19 cellular contexts compared by ENCODE assay signal in genomic region chr2:43274055-43274454, GRCh38. TPM values are rescaled to one million over a fixed set of nuclear protein-coding genes. Genes with fewer than 3 reads are reported as not detected.
DNase-seq lines count a peak whose midpoint lies in the region; ATAC-seq, FAIRE-seq and TF ChIP-seq lines count a peak whose summit lies in the region.
"Had no signal": no experiment of that assay in that cellular context is flagged by ENCODE, and none has a peak within 500 bp of the region (broad histone marks: within the 10 kb centered on the region; RNA-seq: fewer than 3 reads in every experiment).

No MANE protein-coding gene starts in this region.

- H3K9me3 ChIP-seq in cardiac muscle cell (ENCODE audit: low read depth) (no peaks in the 10 kb centered on the region), astrocyte (ENCODE audit: insufficient read depth, low read depth, low read length) (no peaks in the 10 kb centered on the region), neuronal stem cell (replicated peaks in 1 of 2; ENCODE audit: control insufficient read depth in 2 of 2, insufficient read depth in 1 of 2, low read depth in 1 of 2, low read length in 2 of 2) (no peaks in the 10 kb centered on the region), vagina (no peaks in the 10 kb centered on the region)
- H3K9me3 ChIP-seq: A549, lower lobe of right lung, transverse colon had no signal

- no peak overlapping the region for H2BK12ac ChIP-seq in neuronal stem cell (ENCODE audit: low read length)

- H3K36me3 Mint-ChIP-seq in astrocyte (ENCODE audit: low read depth, unreplicated experiment) = peaks cover 3% of the 10 kb centered on the region

- H3K36me3 ChIP-seq in cardiac muscle cell (no peaks in the 10 kb centered on the region), astrocyte (ENCODE audit: insufficient read depth, low read length) (no peaks in the 10 kb centered on the region), neuronal stem cell (replicated peaks in 1 of 2; ENCODE audit: control insufficient read depth in 2 of 2, insufficient read depth in 2 of 2, low read length in 2 of 2) (no peaks in the 10 kb centered on the region), vagina (no peaks in the 10 kb centered on the region)
- H3K36me3 ChIP-seq: brain microvascular endothelial cell, lower lobe of right lung, transverse colon had no signal

- WGBS in neuronal stem cell (ENCODE audit: extremely low coverage in 2 of 2, insufficient read length in 2 of 2, insufficient replicate concordance in 1 of 2), 2 donors = no CpG with 5 or more reads among the region's 4 CpGs

- no peak for TF ChIP-seq POLR2A in vagina (IDR thresholded peaks at IDR 0.05)

- no peak for TF ChIP-seq CTCF in cardiac muscle cell (IDR thresholded peaks at IDR 0.05; ENCODE audit: low read depth, low read length)
- TF ChIP-seq CTCF in astrocyte (IDR thresholded peaks at IDR 0.05; ENCODE audit: insufficient read depth, low read depth, low read length) = no peak
- no peak for TF ChIP-seq CTCF in vagina (IDR thresholded peaks at IDR 0.05)

- H3K79me2 ChIP-seq in astrocyte (ENCODE audit: insufficient read depth, low read length) = no peaks in the 10 kb centered on the region

- H4K91ac ChIP-seq in neuronal stem cell (ENCODE audit: low read depth, low read length, poor library complexity) = no peak overlapping the region

- no peak overlapping the region for H3K14ac ChIP-seq in neuronal stem cell (ENCODE audit: low read length)

- H3K4ac ChIP-seq in neuronal stem cell (ENCODE audit: low read length) = no peak overlapping the region

- peaks cover 55% of the 10 kb centered on the region for H3K4me1 Mint-ChIP-seq in astrocyte (ENCODE audit: low read depth, unreplicated experiment)

- no peak for DNase-seq in cardiac muscle cell (ENCODE audit: low read depth in 1 of 2, low spot score in 1 of 2)
- no peak for DNase-seq in Right ventricle myocardium inferior (ENCODE audit: missing footprints)
- DNase-seq in astrocyte (ENCODE audit: low read depth) = no peak
- DNase-seq in neuronal stem cell (ENCODE audit: low spot score) = no peak
- no peak for DNase-seq in vagina (ENCODE audit: extremely low spot score in 2 of 2)
- DNase-seq in NCI-H510A treated with DMSO at 0.1 percent for 48 hours (lab: John Stamatoyannopoulos, UW) = no peak
- no peak for DNase-seq in stimulated activated naive CD4-positive, alpha-beta T cell treated with Interleukin-2 at 50 U/mL for 16 hours (lab: John Stamatoyannopoulos, UW)
- DNase-seq in posterior vena cava (ENCODE audit: low spot score) = no peak
- DNase-seq: activated gamma-delta T cell treated with Interleukin-2 at 50 U/mL for 16 hours; DMS79 treated with DMSO at 0.1 percent for 48 hours; Kasumi-1; lower lobe of right lung; NCI-H1417 treated with DMSO at 0.1 percent for 48 hours; stimulated activated CD4-positive, alpha-beta T cell treated with anti-CD3 and anti-CD28 coated beads, Interleukin-2, amount 100 ng/mL, for 48 hours; T-helper 17 cell; transverse colon had no signal

- no peak overlapping the region for H3K23ac ChIP-seq in neuronal stem cell (ENCODE audit: low read depth, low read length, poor library complexity)

- no peak for FAIRE-seq in astrocyte (lab: Jason Lieb, UNC)
- FAIRE-seq: A549 had no signal

- ATAC-seq in Right ventricle myocardium inferior = no peak
- ATAC-seq: esophagus mucosa, lower lobe of right lung, T-helper 17 cell had no signal

- H4K8ac ChIP-seq in neuronal stem cell (ENCODE audit: low read depth, low read length) = no peak overlapping the region

- peak overlapping the region; percentile 35 for H3K27ac ChIP-seq in cardiac muscle cell
- no peak overlapping the region for H3K27ac ChIP-seq in astrocyte (ENCODE audit: low read depth, low read length)
- H3K27ac ChIP-seq in neuronal stem cell (replicated peaks; ENCODE audit: low read length) = no peak overlapping the region
- H3K27ac ChIP-seq in vagina = peak overlapping the region; percentile 75
- H3K27ac ChIP-seq: brain microvascular endothelial cell, lower lobe of right lung had no signal

- no peaks in the 10 kb centered on the region for H3K79me1 ChIP-seq in neuronal stem cell (ENCODE audit: low read depth, low read length)

- no peak overlapping the region for H2BK120ac ChIP-seq in neuronal stem cell (ENCODE audit: low read depth, low read length)

- no peaks in the 10 kb centered on the region for H3K27me3 Mint-ChIP-seq in astrocyte (ENCODE audit: low read depth, unreplicated experiment)
- H3K27me3 Mint-ChIP-seq: T-helper 17 cell had no signal

- H2AFZ ChIP-seq in astrocyte (ENCODE audit: low read depth, low read length) = no peak overlapping the region
- H2AFZ ChIP-seq in neuronal stem cell (ENCODE audit: low read length) = no peak overlapping the region

- intact Hi-C loops in Right ventricle myocardium inferior (cut with DNase I) = no loop called here
- intact Hi-C loops in vagina (cut with DNase I) = no loop called here
- intact Hi-C loops in posterior vena cava (cut with DNase I) = no loop called here

- H2AK5ac ChIP-seq in neuronal stem cell (ENCODE audit: low read depth, low read length) = no peak overlapping the region

- H3K4me3 Mint-ChIP-seq in astrocyte (ENCODE audit: unreplicated experiment) = peak overlapping the region; percentile 41
- H3K4me3 Mint-ChIP-seq: T-helper 17 cell had no signal

- H3K27ac Mint-ChIP-seq in astrocyte (ENCODE audit: unreplicated experiment) = peak overlapping the region; percentile 1
- H3K27ac Mint-ChIP-seq: T-helper 17 cell had no signal

- H2BK5ac ChIP-seq in neuronal stem cell (ENCODE audit: low read length) = no peak overlapping the region

- no peak overlapping the region for H2BK15ac ChIP-seq in neuronal stem cell (ENCODE audit: low read length)

- peak overlapping the region; percentile 25 for H3K18ac ChIP-seq in neuronal stem cell (ENCODE audit: low read length)

- H3K4me3 ChIP-seq in cardiac muscle cell (no peak overlapping the region), astrocyte (ENCODE audit: insufficient read depth, low read depth, low read length) (no peak overlapping the region), neuronal stem cell (ENCODE audit: low read length in 2 of 2) (no peak overlapping the region), vagina (no peak overlapping the region)
- H3K4me3 ChIP-seq: A549, lower lobe of right lung, transverse colon had no signal

- H3K4me2 ChIP-seq in astrocyte (ENCODE audit: low read length) (peak overlapping the region; percentile 36), neuronal stem cell (ENCODE audit: insufficient read depth, low read length, poor library complexity, severe bottlenecking) (no peak overlapping the region)
- H3K4me2 ChIP-seq: A549 had no signal

- H3K9ac ChIP-seq in astrocyte (ENCODE audit: low read length) (no peak overlapping the region), neuronal stem cell (ENCODE audit: low read depth, low read length, poor library complexity) (no peak overlapping the region)

- H3K9me3 Mint-ChIP-seq in astrocyte (ENCODE audit: unreplicated experiment) = no peaks in the 10 kb centered on the region

- H3K4me1 ChIP-seq in cardiac muscle cell (ENCODE audit: low read depth) (peaks cover 33% of the 10 kb centered on the region), astrocyte (ENCODE audit: insufficient read depth, low read length) (peaks cover 38% of the 10 kb centered on the region), neuronal stem cell (ENCODE audit: control insufficient read depth in 2 of 2, insufficient read depth in 1 of 2, low read depth in 1 of 2, low read length in 2 of 2) (peaks cover 2 to 6% of the 10 kb centered on the region in 2 donors), vagina (peaks cover 61% of the 10 kb centered on the region)

- no peaks in the 10 kb centered on the region for H3K27me3 ChIP-seq in cardiac muscle cell
- H3K27me3 ChIP-seq in astrocyte (ENCODE audit: insufficient read depth, low read length) = no peaks in the 10 kb centered on the region
- no peaks in the 10 kb centered on the region for H3K27me3 ChIP-seq in neuronal stem cell (ENCODE audit: control insufficient read depth in 3 of 3, insufficient read depth in 3 of 3, low read depth in 1 of 3, low read length in 3 of 3)
- H3K27me3 ChIP-seq in vagina = no peaks in the 10 kb centered on the region
- H3K27me3 ChIP-seq: brain microvascular endothelial cell, transverse colon had no signal

- H4K20me1 ChIP-seq in astrocyte (ENCODE audit: insufficient read depth, low read length) = peaks cover 18% of the 10 kb centered on the region

RNA-seq across cellular contexts. Expression of gene ZFP36L2, which starts 47.6 kb away (rescaled TPM):
- total RNA-seq in cardiac muscle cell (20.3 and 27.6 TPM in 2 replicates), Right ventricle myocardium inferior (51.1 TPM), astrocyte (44.5 and 49.5 TPM in 2 replicates), vagina (206 TPM), posterior vena cava (100 to 1,000 TPM; 123 to 148 TPM)
- 73.9 and 88.4 TPM in 2 replicates for polyA plus RNA-seq in cardiac muscle cell
- polyA plus RNA-seq in neuronal stem cell (2013, experiment 1 of 2) = 39.5 TPM
- polyA plus RNA-seq in neuronal stem cell (2013, experiment 2 of 2) = 40.0 TPM

Comparison
In these comparisons a context has a peak if more than half of its experiments do, and no peak if none do; other contexts are left out.
1. H3K27ac ChIP-seq: peak in cardiac muscle cell (single experiment) and vagina (single experiment); none in astrocyte (single experiment) and neuronal stem cell (single experiment).